ENCODE assay signal across 9 cellular contexts in the genomic region with DNA sequence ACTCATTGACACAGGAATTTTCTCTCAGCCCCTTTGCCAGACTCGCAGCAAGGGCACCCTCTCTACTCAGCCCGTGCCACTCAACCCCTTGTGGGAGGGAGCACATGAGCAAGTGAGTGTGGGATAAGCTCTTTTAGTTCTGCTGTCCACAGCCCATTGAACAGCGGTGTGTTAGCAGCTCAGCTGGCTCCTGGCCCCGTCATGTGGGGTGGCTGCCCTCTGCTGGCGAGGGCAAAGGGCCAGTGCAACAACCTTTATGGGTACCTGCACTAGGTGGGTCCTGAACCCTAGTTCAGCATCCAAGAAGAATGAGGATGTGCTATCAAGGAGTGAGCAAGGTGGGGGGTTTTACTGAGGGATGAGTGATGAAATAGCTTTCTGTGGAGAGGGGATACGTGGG.
A peak's percentile ranks its signal among the peaks of the same experiment; 100 is the strongest.
DNase-seq lines count a peak whose midpoint lies in the region; ATAC-seq, FAIRE-seq and TF ChIP-seq lines count a peak whose summit lies in the region.
"Had no signal": no experiment of that assay in that cellular context is flagged by ENCODE, and none has a peak within 500 bp of the region (broad histone marks: within the 10 kb centered on the region; RNA-seq: fewer than 3 reads in every experiment).

No MANE protein-coding gene starts in this region.

- no CpG with 5 or more reads among the region's 6 CpGs for WGBS in H9 (ENCODE audit: extremely low coverage, insufficient read length, low lambda C conversion rate)
- 12 to 36% (median 20%) methylated on average over 5 to 6 of the region's 6 CpGs for WGBS in small intestine, 3 donors
- 20% methylated on average over 3 of the region's 6 CpGs for WGBS in suprapubic skin

- no peaks in the 10 kb centered on the region for H3K4me1 Mint-ChIP-seq in H9

- no peak overlapping the region for H2BK120ac ChIP-seq in H9 (ENCODE audit: low read depth, low read length, poor library complexity, severe bottlenecking)

- no peak overlapping the region for H3K27ac ChIP-seq in H9 (ENCODE audit: insufficient read length, low read depth, low read length)
- H3K27ac ChIP-seq in small intestine (ENCODE audit: low read depth in 1 of 2, low read length in 1 of 2) = no peak overlapping the region
- no peak overlapping the region for H3K27ac ChIP-seq in suprapubic skin

- H3K23me2 ChIP-seq in H9 (ENCODE audit: insufficient read length, low read depth, low read length, poor library complexity, severe bottlenecking) = no peaks in the 10 kb centered on the region

- H3K4me1 ChIP-seq in H9 (ENCODE audit: insufficient read depth, low read length) (no peaks in the 10 kb centered on the region), small intestine (ENCODE audit: control insufficient read depth in 2 of 2, insufficient read depth in 1 of 2, low read depth in 1 of 2, low read length in 1 of 2) (no peaks in the 10 kb centered on the region), suprapubic skin (no peaks in the 10 kb centered on the region)
- H3K4me1 ChIP-seq: HAP-1 had no signal

- H3K56ac ChIP-seq in H9 (ENCODE audit: insufficient read length, low read depth, low read length) = no peak overlapping the region

- H3K9me3 Mint-ChIP-seq in H9 = peaks cover 82 to 85% of the 10 kb centered on the region in 2 experiments

- no peak overlapping the region for H3T11ph ChIP-seq in H9 (ENCODE audit: low read length)

- DNase-seq in AG20443 (ENCODE audit: low spot score) (peak; percentile 31), H9 (peak; percentile 57), SW480 (ENCODE audit: low spot score) (peak; percentile 52), dermis blood vessel endothelial cell (peak; percentile 25), small intestine (peak; percentile 28), suprapubic skin (ENCODE audit: low spot score in 2 of 2) (no peak)

- H3K9me3 ChIP-seq in H9 (ENCODE audit: control insufficient read depth, low read depth, low read length) (peaks cover 55% of the 10 kb centered on the region), small intestine (ENCODE audit: control insufficient read depth, low read depth) (no peaks in the 10 kb centered on the region), suprapubic skin (no peaks in the 10 kb centered on the region)
- H3K9me3 ChIP-seq: HAP-1 had no signal

- no peaks in the 10 kb centered on the region; a peak in 1 of 7 replicates for H3K36me3 Mint-ChIP-seq in H9 (ENCODE audit: insufficient read depth in 1 of 3, low read depth in 3 of 3)

- no peak overlapping the region for H4K5ac ChIP-seq in H9 (ENCODE audit: insufficient read length, low read depth, low read length)

- no peaks in the 10 kb centered on the region for H3K79me1 ChIP-seq in H9 (ENCODE audit: insufficient read depth, low read depth, low read length, poor library complexity, severe bottlenecking)

- H4K8ac ChIP-seq in H9 (replicated peaks; ENCODE audit: insufficient read length, low read depth, low read length) = no peak overlapping the region

- no peak overlapping the region for H3K27ac Mint-ChIP-seq in H9

- H3K9ac ChIP-seq in H9 (ENCODE audit: extremely low read depth, insufficient read length, low read length) = no peak overlapping the region

- H3K4me3 ChIP-seq in small intestine (ENCODE audit: low read depth in 1 of 2, low read length in 2 of 2) = no peak overlapping the region
- H3K4me3 ChIP-seq in suprapubic skin = no peak overlapping the region
- H3K4me3 ChIP-seq: HAP-1 had no signal

- ATAC-seq in GM19035 (IDR thresholded peaks at IDR 0.05; ENCODE audit: unreplicated experiment) = no peak
- no peak for ATAC-seq in GM19023 (IDR thresholded peaks at IDR 0.05; ENCODE audit: unreplicated experiment)

- TF ChIP-seq CTCF in H9 (conservative IDR thresholded peaks at IDR 0.05) (peak; percentile 68), suprapubic skin (IDR thresholded peaks at IDR 0.05) (no peak)

- no peak overlapping the region for H2AFZ ChIP-seq in H9 (ENCODE audit: low read length)

- no peak overlapping the region for H3K23ac ChIP-seq in H9 (ENCODE audit: insufficient read length, low read depth, low read length)

- no peak overlapping the region for H3K4me3 Mint-ChIP-seq in H9

- peaks cover 6% of the 10 kb centered on the region for H3K27me3 Mint-ChIP-seq in H9 (ENCODE audit: low read depth)

- H2BK15ac ChIP-seq in H9 (ENCODE audit: low read depth, low read length) = no peak overlapping the region

- no peak overlapping the region for H2BK5ac ChIP-seq in H9 (ENCODE audit: insufficient read length, low read length)

- H3K4me2 ChIP-seq in H9 (ENCODE audit: insufficient read depth, insufficient read length, low read length) = no peak overlapping the region

- H3K18ac ChIP-seq in H9 (ENCODE audit: insufficient read length, low read depth, low read length) = no peak overlapping the region

- no peak for FAIRE-seq in small intestine (lab: Jason Lieb, UNC)

- no peak overlapping the region for H2BK20ac ChIP-seq in H9 (ENCODE audit: low read depth, low read length, poor library complexity, severe bottlenecking)

- no peaks in the 10 kb centered on the region for H4K20me1 ChIP-seq in H9 (ENCODE audit: control insufficient read depth, insufficient read depth, insufficient read length)

- TF ChIP-seq POLR2A in suprapubic skin (IDR thresholded peaks at IDR 0.05) = no peak

- H3K79me2 ChIP-seq in H9 (ENCODE audit: insufficient read depth, low read length) = no peaks in the 10 kb centered on the region

- no peaks in the 10 kb centered on the region for H3K36me3 ChIP-seq in small intestine (ENCODE audit: control insufficient read depth in 2 of 2, insufficient read depth in 2 of 2, low read length in 2 of 2)
- no peaks in the 10 kb centered on the region for H3K36me3 ChIP-seq in suprapubic skin
- H3K36me3 ChIP-seq: HAP-1 had no signal

- H2AK5ac ChIP-seq in H9 (ENCODE audit: insufficient read length, low read length) = no peak overlapping the region

- no peaks in the 10 kb centered on the region for H3K27me3 ChIP-seq in H9 (ENCODE audit: insufficient read depth, low read length)
- no peaks in the 10 kb centered on the region for H3K27me3 ChIP-seq in small intestine (ENCODE audit: control insufficient read depth in 2 of 2, insufficient read depth in 2 of 2, low read length in 2 of 2)
- H3K27me3 ChIP-seq in suprapubic skin = no peaks in the 10 kb centered on the region

- no peak overlapping the region for H2BK12ac ChIP-seq in H9 (ENCODE audit: insufficient read length, low read depth, low read length)

- H3K14ac ChIP-seq in H9 (ENCODE audit: insufficient read depth, low read length) = no peak overlapping the region

- no peak overlapping the region for H4K91ac ChIP-seq in H9 (ENCODE audit: insufficient read length, low read depth, low read length)

- H3K4ac ChIP-seq in H9 (ENCODE audit: low read depth, low read length) = no peak overlapping the region

- no peak for TF ChIP-seq EP300 in suprapubic skin (IDR thresholded peaks at IDR 0.05)

Comparison
In these comparisons a context has a peak if more than half of its experiments do, and no peak if none do; other contexts are left out.
1. DNase-seq: peak in AG20443 (single experiment), H9 (single experiment), SW480 (single experiment), dermis blood vessel endothelial cell (single experiment) and small intestine (single experiment); none in suprapubic skin (0 of 2).